Comparison of ENCODE assay signal across 10 cellular contexts in the genomic region with DNA sequence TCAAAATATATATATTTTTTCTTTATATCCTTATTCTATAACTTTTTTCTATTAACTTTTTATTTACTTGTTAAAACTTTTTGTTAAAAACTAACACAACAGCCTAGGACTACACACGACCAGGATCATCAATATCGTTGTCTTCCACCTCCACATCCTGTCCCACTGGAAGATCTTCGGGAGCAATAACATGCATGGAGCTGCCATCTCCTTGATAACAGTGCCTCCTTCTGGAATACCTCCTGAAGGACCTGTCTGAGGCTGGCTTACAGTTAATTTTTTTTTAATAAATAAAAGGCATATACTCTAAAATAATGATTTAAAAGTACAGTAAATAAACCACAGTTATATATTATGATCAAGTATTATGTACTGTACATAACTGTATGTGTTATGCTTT. TPM values are rescaled to one million over a fixed set of nuclear protein-coding genes. Genes with fewer than 3 reads are reported as not detected.
DNase-seq lines count a peak whose midpoint lies in the region; ATAC-seq, FAIRE-seq and TF ChIP-seq lines count a peak whose summit lies in the region.
"Had no signal": no experiment of that assay in that cellular context is flagged by ENCODE, and none has a peak within 500 bp of the region (broad histone marks: within the 10 kb centered on the region; RNA-seq: fewer than 3 reads in every experiment).

No MANE protein-coding gene starts in this region.

- no peak for TF ChIP-seq POLR2A in body of pancreas (IDR thresholded peaks at IDR 0.05)

- no peaks in the 10 kb centered on the region for H3K27me3 ChIP-seq in body of pancreas
- no peaks in the 10 kb centered on the region for H3K27me3 ChIP-seq in tibial artery

- in situ Hi-C loops in KBM-7 (cut with MboI; ENCODE audit: low pct_unique_long_range_greater_than_20kb, low sequenced_read_pairs), result no loop called here

- FAIRE-seq in HTR-8/SVneo (lab: Jason Lieb, UNC), result no peak

- H3K9me3 ChIP-seq in body of pancreas, result no peaks in the 10 kb centered on the region
- H3K9me3 ChIP-seq in tibial artery, result no peaks in the 10 kb centered on the region

- intact Hi-C loops in body of pancreas (cut with DNase I), result no loop called here
- intact Hi-C loops in tibial artery (cut with DNase I; ENCODE audit: low total_unique reads), result no loop called here

- 53 to 59% methylated on average over 3 of the region's 3 CpGs for WGBS in body of pancreas, 2 donors

- ATAC-seq in body of pancreas (no peak), HG02840 (IDR thresholded peaks at IDR 0.05; ENCODE audit: low FRiP score, unreplicated experiment) (no peak)

- H3K4me3 ChIP-seq in body of pancreas (no peak overlapping the region), tibial artery (no peak overlapping the region)

- H3K27ac ChIP-seq in body of pancreas (no peak overlapping the region), tibial artery (no peak overlapping the region)

- TF ChIP-seq CTCF in body of pancreas (IDR thresholded peaks at IDR 0.05) (peak in 5 of 7 experiments; percentile 17 to 47 (median 36)), tibial artery (IDR thresholded peaks at IDR 0.05) (no peak)

- no peaks in the 10 kb centered on the region for H3K36me3 ChIP-seq in body of pancreas (replicated peaks in 1 of 2; ENCODE audit: insufficient read depth in 1 of 2, low read depth in 2 of 2)
- H3K36me3 ChIP-seq in tibial artery, result no peaks in the 10 kb centered on the region

- H3K4me1 ChIP-seq in body of pancreas (peaks cover 12% of the 10 kb centered on the region), tibial artery (peaks cover 0 to 14% (median 4%) of the 10 kb centered on the region in 4 donors)

- DNase-seq in EH (ENCODE audit: low read depth), result peak; percentile 46
- DNase-seq in KBM-7, result peak; percentile 27
- no peak for DNase-seq in body of pancreas
- peak; percentile 20 for DNase-seq in myocyte (ENCODE audit: low read depth)
- DNase-seq in hypothalamus (lab: John Stamatoyannopoulos, UW), result no peak
- no peak for DNase-seq in tibial artery
- DNase-seq in HTR-8/SVneo (ENCODE audit: insufficient read length, low spot score), result no peak
- DNase-seq: activated CD4-positive, alpha-beta T cell treated with anti-CD3 and anti-CD28 coated beads for 4 hours; NCI-H748 treated with DMSO at 0.1 percent for 48 hours had no signal

RNA-seq across cellular contexts. Expression of a gene that starts 58.9 kb away (rescaled TPM):
- total RNA-seq in body of pancreas (10 to 100 TPM in 1 of 2 donors, 1 to 10 TPM in 1; 6.9 to 17.6 TPM), myocyte (4.8 and 8.1 TPM in 2 replicates)
- 4.7 TPM for polyA plus RNA-seq in myocyte (2012)

Comparison
In these comparisons a context has a peak if more than half of its experiments do, and no peak if none do; other contexts are left out.
1. DNase-seq: peak in EH (single experiment), KBM-7 (single experiment) and myocyte (single experiment); none in body of pancreas (0 of 4), hypothalamus (0 of 51), tibial artery (0 of 2) and HTR-8/SVneo (single experiment).
2. CTCF ChIP-seq: peak in body of pancreas (5 of 7); none in tibial artery (0 of 2).